ENCODE assay signal across 1 cellular context in the genomic region with DNA sequence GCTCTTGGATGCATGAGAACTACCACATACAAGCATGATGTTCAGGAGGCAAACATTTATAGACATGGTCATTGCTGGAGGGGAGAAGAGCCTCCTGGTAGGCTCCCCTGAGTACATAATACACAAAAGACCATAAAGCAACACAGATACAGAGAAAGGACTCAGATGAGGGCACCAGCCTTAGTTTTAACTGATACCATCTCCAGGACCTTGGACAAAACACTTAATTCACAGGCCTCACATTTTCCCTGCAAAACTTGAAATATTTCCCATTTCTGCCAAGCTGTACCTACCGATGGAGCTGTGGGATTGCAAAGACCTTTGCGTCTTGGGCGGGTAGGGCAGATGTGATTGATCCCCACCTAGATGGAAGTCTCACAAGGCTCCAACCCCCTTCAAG.
TF ChIP-seq lines count a peak whose summit lies in the region.

No MANE protein-coding gene starts in this region.

TF ChIP-seq in HCT116, 20 proteins besides CTCF, POLR2A, EP300 and RAD21 (continued from another document):
- TF ChIP-seq, protein P1, sequence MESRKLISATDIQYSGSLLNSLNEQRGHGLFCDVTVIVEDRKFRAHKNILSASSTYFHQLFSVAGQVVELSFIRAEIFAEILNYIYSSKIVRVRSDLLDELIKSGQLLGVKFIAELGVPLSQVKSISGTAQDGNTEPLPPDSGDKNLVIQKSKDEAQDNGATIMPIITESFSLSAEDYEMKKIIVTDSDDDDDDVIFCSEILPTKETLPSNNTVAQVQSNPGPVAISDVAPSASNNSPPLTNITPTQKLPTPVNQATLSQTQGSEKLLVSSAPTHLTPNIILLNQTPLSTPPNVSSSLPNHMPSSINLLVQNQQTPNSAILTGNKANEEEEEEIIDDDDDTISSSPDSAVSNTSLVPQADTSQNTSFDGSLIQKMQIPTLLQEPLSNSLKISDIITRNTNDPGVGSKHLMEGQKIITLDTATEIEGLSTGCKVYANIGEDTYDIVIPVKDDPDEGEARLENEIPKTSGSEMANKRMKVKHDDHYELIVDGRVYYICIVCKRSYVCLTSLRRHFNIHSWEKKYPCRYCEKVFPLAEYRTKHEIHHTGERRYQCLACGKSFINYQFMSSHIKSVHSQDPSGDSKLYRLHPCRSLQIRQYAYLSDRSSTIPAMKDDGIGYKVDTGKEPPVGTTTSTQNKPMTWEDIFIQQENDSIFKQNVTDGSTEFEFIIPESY (IDR thresholded peaks at IDR 0.05; ENCODE audit: extremely low read depth, insufficient replicate concordance, low read length) = no peak
